In the genomic region with DNA sequence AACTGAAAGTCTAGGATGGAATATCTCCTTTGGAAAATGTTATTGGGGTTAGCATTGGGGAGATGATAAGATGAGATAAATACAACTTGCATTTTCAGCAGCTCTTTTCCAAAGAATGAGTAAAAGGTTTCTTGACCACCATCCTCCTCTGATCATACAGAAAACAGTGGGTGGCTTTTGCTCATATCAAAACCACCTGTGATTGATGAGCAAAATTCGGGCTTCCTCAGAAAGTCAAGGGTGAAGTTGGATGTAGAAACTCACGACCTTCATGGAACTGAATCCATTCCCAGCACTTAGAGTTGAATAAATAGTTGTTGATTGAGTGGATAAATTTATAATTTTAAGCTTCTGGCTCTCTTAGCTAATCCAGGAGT, we compare ENCODE assay signal across 19 cellular contexts.
DNase-seq lines count a peak whose midpoint lies in the region; ATAC-seq lines count a peak whose summit lies in the region.
"Had no signal": no experiment of that assay in that cellular context is flagged by ENCODE, and none has a peak within 500 bp of the region (broad histone marks: within the 10 kb centered on the region; RNA-seq: fewer than 3 reads in every experiment).

No MANE protein-coding gene starts in this region.

- H3K4me3 Mint-ChIP-seq in activated naive CD4-positive, alpha-beta T cell treated with anti-CD3 and anti-CD28 coated beads, Interleukin-2, amount 50 U/mL, for 24 hours = no peak overlapping the region
- no peak overlapping the region for H3K4me3 Mint-ChIP-seq in activated naive CD4-positive, alpha-beta T cell treated with anti-CD3 and anti-CD28 coated beads for 36 hours
- H3K4me3 Mint-ChIP-seq in activated CD8-positive, alpha-beta memory T cell treated with anti-CD3 and anti-CD28 coated beads, Interleukin-2, amount 10 ng/mL, durations not matched to agents 7 days and 5 days = no peak overlapping the region
- no peak overlapping the region for H3K4me3 Mint-ChIP-seq in stimulated activated naive B cell treated with anti-CD40 and anti-IgM and Interleukin-4, amounts not matched to agents 10 μg/mL and 1 μg/mL and 100 μg/mL, for 72 hours
- H3K4me3 Mint-ChIP-seq: effector memory CD8-positive, alpha-beta T cell; type B pancreatic cell had no signal

- peaks cover 2% of the 10 kb centered on the region for H3K36me3 Mint-ChIP-seq in activated naive CD4-positive, alpha-beta T cell treated with anti-CD3 and anti-CD28 coated beads, Interleukin-2, amount 50 U/mL, for 24 hours
- no peaks in the 10 kb centered on the region for H3K36me3 Mint-ChIP-seq in activated naive CD4-positive, alpha-beta T cell treated with anti-CD3 and anti-CD28 coated beads for 36 hours (ENCODE audit: low read depth)
- H3K36me3 Mint-ChIP-seq in activated CD8-positive, alpha-beta memory T cell treated with anti-CD3 and anti-CD28 coated beads, Interleukin-2, amount 10 ng/mL, durations not matched to agents 7 days and 5 days = peaks cover 35% of the 10 kb centered on the region
- no peaks in the 10 kb centered on the region for H3K36me3 Mint-ChIP-seq in stimulated activated naive B cell treated with anti-CD40 and anti-IgM and Interleukin-4, amounts not matched to agents 10 μg/mL and 1 μg/mL and 100 μg/mL, for 72 hours

- intact Hi-C loops in activated naive CD4-positive, alpha-beta T cell treated with anti-CD3 and anti-CD28 coated beads for 36 hours (cut with micrococcal nuclease) = no loop called here

- H3K27ac Mint-ChIP-seq in activated naive CD4-positive, alpha-beta T cell treated with anti-CD3 and anti-CD28 coated beads, Interleukin-2, amount 50 U/mL, for 24 hours = peak overlapping the region; percentile 38
- H3K27ac Mint-ChIP-seq in activated naive CD4-positive, alpha-beta T cell treated with anti-CD3 and anti-CD28 coated beads for 36 hours = no peak overlapping the region
- no peak overlapping the region for H3K27ac Mint-ChIP-seq in activated CD8-positive, alpha-beta memory T cell treated with anti-CD3 and anti-CD28 coated beads, Interleukin-2, amount 10 ng/mL, durations not matched to agents 7 days and 5 days
- peak overlapping the region; percentile 62 for H3K27ac Mint-ChIP-seq in stimulated activated naive B cell treated with anti-CD40 and anti-IgM and Interleukin-4, amounts not matched to agents 10 μg/mL and 1 μg/mL and 100 μg/mL, for 72 hours
- H3K27ac Mint-ChIP-seq: effector memory CD8-positive, alpha-beta T cell; type B pancreatic cell had no signal

- ATAC-seq in HG02852 (IDR thresholded peaks at IDR 0.05; ENCODE audit: unreplicated experiment) = peak; percentile 39
- ATAC-seq in activated CD8-positive, alpha-beta memory T cell treated with anti-CD3 and anti-CD28 coated beads, Interleukin-2, amount 10 ng/mL, durations not matched to agents 7 days and 5 days = no peak
- ATAC-seq in stimulated activated naive B cell treated with anti-CD40 and anti-IgM and Interleukin-4, amounts not matched to agents 10 μg/mL and 1 μg/mL and 100 μg/mL, for 72 hours (replicated peaks) = peak; percentile 47 to 59

- H3K4me1 Mint-ChIP-seq in activated naive CD4-positive, alpha-beta T cell treated with anti-CD3 and anti-CD28 coated beads, Interleukin-2, amount 50 U/mL, for 24 hours = peaks cover 48% of the 10 kb centered on the region
- H3K4me1 Mint-ChIP-seq in activated naive CD4-positive, alpha-beta T cell treated with anti-CD3 and anti-CD28 coated beads for 36 hours (ENCODE audit: low read depth) = peaks cover 31% of the 10 kb centered on the region
- H3K4me1 Mint-ChIP-seq in activated CD8-positive, alpha-beta memory T cell treated with anti-CD3 and anti-CD28 coated beads, Interleukin-2, amount 10 ng/mL, durations not matched to agents 7 days and 5 days = peaks cover 34% of the 10 kb centered on the region
- peaks cover 15 to 21% of the 10 kb centered on the region in 2 donors for H3K4me1 Mint-ChIP-seq in stimulated activated naive B cell treated with anti-CD40 and anti-IgM and Interleukin-4, amounts not matched to agents 10 μg/mL and 1 μg/mL and 100 μg/mL, for 72 hours

- H3K9me3 Mint-ChIP-seq in activated naive CD4-positive, alpha-beta T cell treated with anti-CD3 and anti-CD28 coated beads, Interleukin-2, amount 50 U/mL, for 24 hours = no peaks in the 10 kb centered on the region
- peaks cover 5% of the 10 kb centered on the region for H3K9me3 Mint-ChIP-seq in activated naive CD4-positive, alpha-beta T cell treated with anti-CD3 and anti-CD28 coated beads for 36 hours
- peaks cover 8% of the 10 kb centered on the region for H3K9me3 Mint-ChIP-seq in activated CD8-positive, alpha-beta memory T cell treated with anti-CD3 and anti-CD28 coated beads, Interleukin-2, amount 10 ng/mL, durations not matched to agents 7 days and 5 days (ENCODE audit: low read depth)
- peaks cover 7 to 8% of the 10 kb centered on the region in 2 donors for H3K9me3 Mint-ChIP-seq in stimulated activated naive B cell treated with anti-CD40 and anti-IgM and Interleukin-4, amounts not matched to agents 10 μg/mL and 1 μg/mL and 100 μg/mL, for 72 hours

- no peaks in the 10 kb centered on the region for H3K27me3 Mint-ChIP-seq in activated naive CD4-positive, alpha-beta T cell treated with anti-CD3 and anti-CD28 coated beads, Interleukin-2, amount 50 U/mL, for 24 hours
- peaks cover 8% of the 10 kb centered on the region for H3K27me3 Mint-ChIP-seq in activated naive CD4-positive, alpha-beta T cell treated with anti-CD3 and anti-CD28 coated beads for 36 hours (ENCODE audit: low read depth)
- H3K27me3 Mint-ChIP-seq in activated CD8-positive, alpha-beta memory T cell treated with anti-CD3 and anti-CD28 coated beads, Interleukin-2, amount 10 ng/mL, durations not matched to agents 7 days and 5 days = peaks cover 28% of the 10 kb centered on the region
- H3K27me3 Mint-ChIP-seq in stimulated activated naive B cell treated with anti-CD40 and anti-IgM and Interleukin-4, amounts not matched to agents 10 μg/mL and 1 μg/mL and 100 μg/mL, for 72 hours = peaks cover 18 to 19% of the 10 kb centered on the region in 2 donors

- no peak for DNase-seq in activated naive CD4-positive, alpha-beta T cell treated with anti-CD3 and anti-CD28 coated beads for 36 hours
- DNase-seq in activated CD8-positive, alpha-beta memory T cell treated with anti-CD3 and anti-CD28 coated beads, Interleukin-2, amount 10 ng/mL, durations not matched to agents 7 days and 5 days = peak; percentile 37
- DNase-seq in stimulated activated naive B cell treated with anti-CD40 and anti-IgM and Interleukin-4, amounts not matched to agents 10 μg/mL and 1 μg/mL and 100 μg/mL, for 72 hours = no peak
- DNase-seq in KG1 (lab: John Stamatoyannopoulos, UW) = no peak
- DNase-seq in central memory CD4-positive, alpha-beta T cell = no peak
- no peak for DNase-seq in NCI-H82 treated with DMSO at 0.1 percent for 48 hours (lab: John Stamatoyannopoulos, UW; ENCODE audit: unreplicated experiment)
- DNase-seq: activated naive CD4-positive, alpha-beta T cell; anterior cingulate cortex; colonic mucosa; DMS53; effector memory CD8-positive, alpha-beta T cell; erythroblast; NCI-H1436 treated with DMSO at 0.1 percent for 48 hours; NCI-H345; NCI-H774; T-helper 1 cell had no signal

- CTCF ChIA-PET in activated naive CD4-positive, alpha-beta T cell treated with anti-CD3 and anti-CD28 coated beads for 36 hours (lab: Charles Lee) = interaction anchor here (1.5 kb wide), 1 partner anchor 20 kb away, joined by 6 read pairs; no protein-coding TSS in a partner anchor
- CTCF ChIA-PET in activated CD8-positive, alpha-beta memory T cell treated with anti-CD3 and anti-CD28 coated beads, Interleukin-2, amount 10 ng/mL, durations not matched to agents 7 days and 5 days (lab: Charles Lee) = no interaction called here

Comparison
In these comparisons a context has a peak if more than half of its experiments do, and no peak if none do; other contexts are left out.
1. H3K27ac Mint-ChIP-seq: peak in activated naive CD4-positive, alpha-beta T cell treated with anti-CD3 and anti-CD28 coated beads, Interleukin-2, amount 50 U/mL, for 24 hours (single experiment) and stimulated activated naive B cell treated with anti-CD40 and anti-IgM and Interleukin-4, amounts not matched to agents 10 μg/mL and 1 μg/mL and 100 μg/mL, for 72 hours (single experiment); none in activated naive CD4-positive, alpha-beta T cell treated with anti-CD3 and anti-CD28 coated beads for 36 hours (single experiment) and activated CD8-positive, alpha-beta memory T cell treated with anti-CD3 and anti-CD28 coated beads, Interleukin-2, amount 10 ng/mL, durations not matched to agents 7 days and 5 days (single experiment).